In the genomic region with DNA sequence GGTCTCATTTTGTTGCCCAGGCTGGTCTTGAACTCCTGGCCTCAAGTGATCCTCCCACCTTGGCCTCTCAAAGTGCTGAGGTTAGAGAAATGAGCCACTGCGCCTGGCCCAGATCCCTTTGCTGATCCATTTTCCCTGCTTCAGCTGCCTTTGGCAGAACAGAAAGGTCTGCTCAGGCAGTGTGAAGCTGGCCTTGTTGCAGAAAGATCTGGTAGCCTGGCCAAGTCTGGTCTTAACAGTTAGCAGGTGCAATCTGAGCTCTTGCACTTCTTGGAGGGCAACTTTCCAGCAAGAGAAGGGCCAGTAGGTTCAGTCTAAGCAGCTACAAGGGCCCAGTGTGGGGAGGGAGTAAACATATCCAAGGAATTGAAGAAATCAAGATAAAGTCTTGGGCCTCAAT, we compare ENCODE assay signal across 24 cellular contexts. TPM values are rescaled to one million over a fixed set of nuclear protein-coding genes. Genes with fewer than 3 reads are reported as not detected.
DNase-seq lines count a peak whose midpoint lies in the region; ATAC-seq and TF ChIP-seq lines count a peak whose summit lies in the region.
"Had no signal": no experiment of that assay in that cellular context is flagged by ENCODE, and none has a peak within 500 bp of the region (broad histone marks: within the 10 kb centered on the region; RNA-seq: fewer than 3 reads in every experiment).

No MANE protein-coding gene starts in this region.

- H3K4me3 ChIP-seq in body of pancreas = no peak overlapping the region
- peak overlapping the region in 1 of 2 donors; percentile 6 for H3K4me3 ChIP-seq in mucosa of rectum (ENCODE audit: low read length in 2 of 2)
- no peak overlapping the region for H3K4me3 ChIP-seq in testis
- H3K4me3 ChIP-seq: BLaER1 had no signal

- H3K27ac ChIP-seq in body of pancreas (no peak overlapping the region), mucosa of rectum (ENCODE audit: low read depth in 2 of 2, low read length in 2 of 2) (peak overlapping the region; percentile 88 to 94), testis (peak overlapping the region in 1 of 2 donors; percentile 68)
- H3K27ac ChIP-seq: BLaER1, WERI-Rb-1 had no signal

- WGBS in body of pancreas, 2 donors = 56 to 69% methylated on average over 1 of the region's 1 CpG
- 36 to 50% methylated on average over 1 of the region's 1 CpG for WGBS in testis, 2 donors

- TF ChIP-seq CTCF in body of pancreas (IDR thresholded peaks at IDR 0.05) = no peak
- no peak for TF ChIP-seq CTCF in testis (IDR thresholded peaks at IDR 0.05)
- TF ChIP-seq CTCF in type B pancreatic cell (conservative IDR thresholded peaks at IDR 0.05) = no peak

- DNase-seq in DMS79 treated with DMSO at 0.1 percent for 48 hours (lab: John Stamatoyannopoulos, UW) = peak; percentile 33
- no peak for DNase-seq in DMS79 (lab: John Stamatoyannopoulos, UW)
- DNase-seq in body of pancreas = peak in 3 of 4 donors; percentile 22 to 54 (median 35)
- DNase-seq in testis = peak; percentile 49
- no peak for DNase-seq in AML-193 (lab: John Stamatoyannopoulos, UW)
- no peak for DNase-seq in type B pancreatic cell (ENCODE audit: extremely low spot score, unreplicated experiment)
- DNase-seq: 8988T; activated CD4-positive, alpha-beta T cell treated with anti-CD3 and anti-CD28 coated beads, Interleukin-2, amount 50 U/mL, for 1 hour; cortex of kidney; head of caudate nucleus; left cardiac atrium; NCI-H1417; NCI-H2107; NCI-H524 treated with DMSO at 0.1 percent for 48 hours; WERI-Rb-1 had no signal

- peak overlapping the region in 1 of 2 donors; percentile 44 for H3K9ac ChIP-seq in mucosa of rectum (ENCODE audit: low read depth in 1 of 2, low read length in 2 of 2)
- H3K9ac ChIP-seq: BLaER1, SK-N-SH had no signal

- H3K27me3 Mint-ChIP-seq in type B pancreatic cell = peaks cover 18% of the 10 kb centered on the region

- H3K4me1 ChIP-seq in body of pancreas = peaks cover 45% of the 10 kb centered on the region
- peaks cover 31 to 65% of the 10 kb centered on the region in 2 donors for H3K4me1 ChIP-seq in mucosa of rectum (ENCODE audit: control insufficient read depth in 2 of 2, insufficient read depth in 2 of 2, low read length in 2 of 2)
- H3K4me1 ChIP-seq in testis = peaks cover 18% of the 10 kb centered on the region

- peaks cover 3% of the 10 kb centered on the region for H3K36me3 Mint-ChIP-seq in type B pancreatic cell
- H3K36me3 Mint-ChIP-seq: mesothelial cell of epicardium; stimulated activated effector memory CD8-positive, alpha-beta T cell treated with anti-CD3 and anti-CD28 coated beads, Interleukin-12 subunit alpha, Interleukin-12 subunit beta, amount 100 ng/mL, for 72 hours had no signal

- intact Hi-C loops in body of pancreas (cut with DNase I) = no loop called here
- intact Hi-C loops in testis (cut with DNase I; ENCODE audit: low total_unique reads) = no loop called here

- no peaks in the 10 kb centered on the region for H3K9me3 ChIP-seq in body of pancreas
- H3K9me3 ChIP-seq in mucosa of rectum (ENCODE audit: control insufficient read depth in 2 of 2, low read length in 2 of 2) = no peaks in the 10 kb centered on the region
- no peaks in the 10 kb centered on the region for H3K9me3 ChIP-seq in testis
- H3K9me3 ChIP-seq: BLaER1, SK-N-SH had no signal

- no peak overlapping the region for H3K4me3 Mint-ChIP-seq in type B pancreatic cell
- H3K4me3 Mint-ChIP-seq: mesothelial cell of epicardium; nephron; stimulated activated effector memory CD8-positive, alpha-beta T cell treated with anti-CD3 and anti-CD28 coated beads, Interleukin-12 subunit alpha, Interleukin-12 subunit beta, amount 100 ng/mL, for 72 hours; T-helper 2 cell treated with Interferon-gamma antibody and Interleukin-4, amounts not matched to agents 5 μg/mL and 100 μg/mL, for 36 hours had no signal

- no peak overlapping the region for H3K27ac Mint-ChIP-seq in type B pancreatic cell
- H3K27ac Mint-ChIP-seq: activated T-helper 2 cell treated with anti-CD3 and anti-CD28 coated beads, Interferon-gamma antibody, Interleukin-2, Interleukin-4, amounts not matched to agents 10 μg/mL and 5 μg/mL and 100 μg/mL, durations not matched to agents 14 hours and 24 hours and 36 hours; mesothelial cell of epicardium; stimulated activated effector memory CD8-positive, alpha-beta T cell treated with anti-CD3 and anti-CD28 coated beads, Interleukin-12 subunit alpha, Interleukin-12 subunit beta, amount 100 ng/mL, for 72 hours; T-helper 2 cell treated with Interferon-gamma antibody and Interleukin-4, amounts not matched to agents 5 μg/mL and 100 μg/mL, for 36 hours had no signal

- no peaks in the 10 kb centered on the region for H3K27me3 ChIP-seq in body of pancreas
- H3K27me3 ChIP-seq in mucosa of rectum (ENCODE audit: control insufficient read depth in 2 of 2, insufficient read depth in 2 of 2, low read length in 2 of 2) = no peaks in the 10 kb centered on the region
- H3K27me3 ChIP-seq in testis = no peaks in the 10 kb centered on the region
- H3K27me3 ChIP-seq: BLaER1 had no signal

- TF ChIP-seq POLR2A in body of pancreas (IDR thresholded peaks at IDR 0.05) (no peak), testis (IDR thresholded peaks at IDR 0.05) (no peak)

- no peaks in the 10 kb centered on the region for H3K36me3 ChIP-seq in body of pancreas (replicated peaks in 1 of 2; ENCODE audit: insufficient read depth in 1 of 2, low read depth in 2 of 2)
- H3K36me3 ChIP-seq in mucosa of rectum (ENCODE audit: control insufficient read depth in 2 of 2, insufficient read depth in 2 of 2, low read length in 2 of 2) = no peaks in the 10 kb centered on the region
- H3K36me3 ChIP-seq in testis (ENCODE audit: low read depth, missing control alignments) = no peaks in the 10 kb centered on the region
- H3K36me3 ChIP-seq: BLaER1, WERI-Rb-1 had no signal

- ATAC-seq in body of pancreas (no peak), HG03469 (IDR thresholded peaks at IDR 0.05; ENCODE audit: unreplicated experiment) (no peak)
- ATAC-seq: stimulated activated effector memory CD8-positive, alpha-beta T cell treated with anti-CD3 and anti-CD28 coated beads, Interleukin-12 subunit alpha, Interleukin-12 subunit beta, amount 100 ng/mL, for 72 hours had no signal

- no peaks in the 10 kb centered on the region for H3K9me3 Mint-ChIP-seq in type B pancreatic cell
- H3K9me3 Mint-ChIP-seq: activated T-helper 2 cell treated with anti-CD3 and anti-CD28 coated beads, Interferon-gamma antibody, Interleukin-2, Interleukin-4, amounts not matched to agents 10 μg/mL and 5 μg/mL and 100 μg/mL, durations not matched to agents 14 hours and 24 hours and 36 hours; mesothelial cell of epicardium; nephron; stimulated activated effector memory CD8-positive, alpha-beta T cell treated with anti-CD3 and anti-CD28 coated beads, Interleukin-12 subunit alpha, Interleukin-12 subunit beta, amount 100 ng/mL, for 72 hours; T-helper 2 cell treated with Interferon-gamma antibody and Interleukin-4, amounts not matched to agents 5 μg/mL and 100 μg/mL, for 36 hours had no signal

- H3K4me1 Mint-ChIP-seq in type B pancreatic cell (ENCODE audit: unreplicated experiment) = peaks cover 19% of the 10 kb centered on the region

RNA-seq across cellular contexts. Expression of a gene that starts 38.8 kb away (rescaled TPM):
- total RNA-seq in body of pancreas (10 to 100 TPM; 22.8 to 58.3 TPM), testis (10 to 100 TPM; 31.8 to 67.0 TPM), type B pancreatic cell (ENCODE audit: low replicate concordance) (21.3 and 29.0 TPM in 2 replicates)
- polyA plus RNA-seq in testis (ENCODE audit: insufficient read depth, low read depth, low replicate concordance) = 21.0 TPM

Comparison
In these comparisons a context has a peak if more than half of its experiments do, and no peak if none do; other contexts are left out.
1. DNase-seq: peak in DMS79 treated with DMSO at 0.1 percent for 48 hours (single experiment), body of pancreas (3 of 4) and testis (single experiment); none in DMS79 (single experiment), AML-193 (0 of 2) and type B pancreatic cell (single experiment).
2. H3K27ac ChIP-seq: peak in mucosa of rectum (2 of 2); none in body of pancreas (0 of 4).